In genomic region chr2:160376576-160376975, GRCh38 we compare ENCODE assay signal across 14 cellular contexts.
A peak's percentile ranks its signal among the peaks of the same experiment; 100 is the strongest.
DNase-seq lines count a peak whose midpoint lies in the region; ATAC-seq and TF ChIP-seq lines count a peak whose summit lies in the region.
"Had no signal": no experiment of that assay in that cellular context is flagged by ENCODE, and none has a peak within 500 bp of the region (broad histone marks: within the 10 kb centered on the region; RNA-seq: fewer than 3 reads in every experiment).

No MANE protein-coding gene starts in this region.

- TF ChIP-seq EP300 in transverse colon (IDR thresholded peaks at IDR 0.05; ENCODE audit: low read depth) = no peak

- H3K9me3 Mint-ChIP-seq in chondrocyte (ENCODE audit: low read depth) = no peaks in the 10 kb centered on the region
- H3K9me3 Mint-ChIP-seq: activated T-helper 1 cell treated with anti-CD3 and anti-CD28 coated beads, Interleukin-12 subunit alpha, Interleukin-12 subunit beta, Interleukin-2, Interleukin-4 antibody, amounts not matched to agents 30 ng/mL and 10 ng/mL and 1 ng/mL, durations not matched to agents 14 hours and 24 hours and 36 hours had no signal

- peaks cover 99% of the 10 kb centered on the region for H3K4me1 Mint-ChIP-seq in chondrocyte (ENCODE audit: low read depth)

- intact Hi-C loops in transverse colon (cut with DNase I; ENCODE audit: low total_unique reads) = no loop called here

- in situ Hi-C loops in transverse colon (cut with MboI; ENCODE audit: low pct_ligation_motif_present in 1 of 4, low pct_unique_long_range_greater_than_20kb in 1 of 4, low sequenced_read_pairs in 3 of 4) = no loop called here

- no peak for TF ChIP-seq POLR2A in transverse colon (IDR thresholded peaks at IDR 0.05)

- no peak overlapping the region for H3K4me3 ChIP-seq in transverse colon
- H3K4me3 ChIP-seq: colonic mucosa, pancreas had no signal

- peaks cover 28 to 98% (median 60%) of the 10 kb centered on the region in 4 donors for H3K4me1 ChIP-seq in transverse colon
- H3K4me1 ChIP-seq: colonic mucosa had no signal

- H3K9me3 ChIP-seq in transverse colon = no peaks in the 10 kb centered on the region
- H3K9me3 ChIP-seq: colonic mucosa, pancreas had no signal

- no peak overlapping the region for H3K4me3 Mint-ChIP-seq in chondrocyte (ENCODE audit: unreplicated experiment)
- H3K4me3 Mint-ChIP-seq: activated T-helper 1 cell treated with anti-CD3 and anti-CD28 coated beads, Interleukin-12 subunit alpha, Interleukin-12 subunit beta, Interleukin-2, Interleukin-4 antibody, amounts not matched to agents 30 ng/mL and 10 ng/mL and 1 ng/mL, durations not matched to agents 14 hours and 24 hours and 36 hours had no signal

- WGBS in transverse colon (ENCODE audit: low coverage in 1 of 2), 2 donors = 75 to 88% methylated on average over 4 of the region's 4 CpGs

- peak; percentile 77 for DNase-seq in LHCN-M2 (ENCODE audit: low read depth)
- DNase-seq in chondrocyte (ENCODE audit: low spot score) = no peak
- DNase-seq in kidney glomerular epithelial cell (lab: John Stamatoyannopoulos, UW) = peak; percentile 42
- DNase-seq in transverse colon = no peak
- no peak for DNase-seq in stimulated activated CD4-positive, alpha-beta T cell treated with anti-CD3 and anti-CD28 coated beads, Interleukin-15, amount 100 ng/mL, for 24 hours
- no peak for DNase-seq in putamen (ENCODE audit: low spot score)
- no peak for DNase-seq in amniotic stem cell (lab: John Stamatoyannopoulos, UW)
- DNase-seq: colonic mucosa, GOT3, NCI-H1436 treated with DMSO at 0.1 percent for 48 hours, pancreas had no signal

- peak overlapping the region; percentile 44 to 68 (median 56) for H3K27ac ChIP-seq in transverse colon
- H3K27ac ChIP-seq: colonic mucosa, pancreas, VCaP had no signal

- H3K27me3 ChIP-seq in transverse colon = no peaks in the 10 kb centered on the region
- H3K27me3 ChIP-seq: colonic mucosa, pancreas had no signal

- H3K27ac Mint-ChIP-seq in chondrocyte (ENCODE audit: unreplicated experiment) = peak overlapping the region; percentile 85
- H3K27ac Mint-ChIP-seq: activated T-helper 1 cell treated with anti-CD3 and anti-CD28 coated beads, Interleukin-12 subunit alpha, Interleukin-12 subunit beta, Interleukin-2, Interleukin-4 antibody, amounts not matched to agents 30 ng/mL and 10 ng/mL and 1 ng/mL, durations not matched to agents 14 hours and 24 hours and 36 hours had no signal

- no peaks in the 10 kb centered on the region for H3K27me3 Mint-ChIP-seq in chondrocyte (ENCODE audit: low read depth)

- TF ChIP-seq CTCF in chondrocyte (IDR thresholded peaks at IDR 0.05) (no peak), transverse colon (IDR thresholded peaks at IDR 0.05) (no peak)

- ATAC-seq in HG03354 (IDR thresholded peaks at IDR 0.05; ENCODE audit: poor library complexity, severe bottlenecking, unreplicated experiment) = no peak

- no peaks in the 10 kb centered on the region for H3K36me3 Mint-ChIP-seq in chondrocyte (ENCODE audit: low read depth)

- H3K36me3 ChIP-seq in transverse colon = no peaks in the 10 kb centered on the region
- H3K36me3 ChIP-seq: colonic mucosa, pancreas had no signal

Comparison
In these comparisons a context has a peak if more than half of its experiments do, and no peak if none do; other contexts are left out.
1. DNase-seq: peak in LHCN-M2 (single experiment) and kidney glomerular epithelial cell (single experiment); none in chondrocyte (single experiment), transverse colon (single experiment), stimulated activated CD4-positive, alpha-beta T cell treated with anti-CD3 and anti-CD28 coated beads, Interleukin-15, amount 100 ng/mL, for 24 hours (single experiment), putamen (single experiment) and amniotic stem cell (single experiment).